ENCODE assay signal across 8 cellular contexts in the genomic region with DNA sequence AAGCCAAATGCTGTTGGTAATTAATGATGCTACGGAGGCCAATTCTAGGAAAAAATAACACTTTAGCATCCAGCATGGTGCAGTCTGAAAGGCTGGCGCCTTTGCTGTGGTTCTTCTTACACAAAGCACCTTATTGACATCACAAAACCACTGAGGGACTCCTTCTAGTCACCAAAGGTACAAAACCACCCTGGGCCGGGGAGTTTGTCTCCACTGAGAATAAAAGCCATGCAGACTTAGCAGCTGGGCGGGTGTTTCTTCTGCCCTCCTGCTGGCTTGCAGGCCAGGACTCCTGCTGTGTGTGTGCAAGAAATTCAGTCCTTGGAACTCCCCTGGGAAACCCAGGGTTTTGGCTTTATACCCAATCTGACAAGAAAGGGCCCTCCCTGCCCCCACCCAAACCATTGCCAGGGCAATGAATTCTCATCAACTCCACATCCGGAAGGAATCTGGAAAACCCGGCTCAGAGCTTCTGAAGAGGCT.
A peak's percentile ranks its signal among the peaks of the same experiment; 100 is the strongest.
DNase-seq lines count a peak whose midpoint lies in the region; ATAC-seq and TF ChIP-seq lines count a peak whose summit lies in the region.

No MANE protein-coding gene starts in this region.

- TF ChIP-seq RAD21 in Ishikawa (IDR thresholded peaks at IDR 0.05; ENCODE audit: low read depth): peak; percentile 24; the same call in 1 of the 2 replicates

- intact Hi-C loops in mucosa of descending colon (cut with DNase I, micrococcal nuclease): no loop called here

- no peaks in the 10 kb centered on the region for H3K36me3 ChIP-seq in mucosa of descending colon (ENCODE audit: low read depth)

- H3K4me3 ChIP-seq in cardiac fibroblast (replicated peaks in 1 of 2; ENCODE audit: low read depth in 2 of 2, low read length in 2 of 2): no peak overlapping the region
- no peak overlapping the region for H3K4me3 ChIP-seq in mucosa of descending colon

- DNase-seq in AG08395 (ENCODE audit: low spot score) (peak; percentile 63), cardiac fibroblast (ENCODE audit: low read depth in 2 of 2) (peak; percentile 89 to 96), mucosa of descending colon (peak in 1 of 3 donors; percentile 42), NOMO-1 treated with DMSO at 0.1 percent for 48 hours (lab: John Stamatoyannopoulos, UW; ENCODE audit: unreplicated experiment) (no peak), NCI-H2196 (lab: John Stamatoyannopoulos, UW; ENCODE audit: unreplicated experiment) (no peak)

- H3K9me3 ChIP-seq in mucosa of descending colon: no peaks in the 10 kb centered on the region

- peak; percentile 52; the same call in 1 of the 2 replicates for TF ChIP-seq EP300 in Ishikawa (IDR thresholded peaks at IDR 0.05; ENCODE audit: borderline replicate concordance)

- peaks cover 2% of the 10 kb centered on the region for H3K4me1 ChIP-seq in mucosa of descending colon (ENCODE audit: low read depth)

- ATAC-seq in mucosa of descending colon: peak; percentile 17
- no peak for ATAC-seq in GM21447 (IDR thresholded peaks at IDR 0.05; ENCODE audit: unreplicated experiment)
- ATAC-seq in GM18861 (IDR thresholded peaks at IDR 0.05; ENCODE audit: unreplicated experiment): no peak

- TF ChIP-seq CTCF in cardiac fibroblast (IDR thresholded peaks at IDR 0.05; ENCODE audit: low read depth, low read length): no peak
- TF ChIP-seq CTCF in mucosa of descending colon (IDR thresholded peaks at IDR 0.05): no peak

TF ChIP-seq in Ishikawa, 13 proteins besides CTCF, POLR2A, EP300 and RAD21:
- no peak for TF ChIP-seq CREB1 (IDR thresholded peaks at IDR 0.05; ENCODE audit: low read depth)
- peak; percentile 74 for TF ChIP-seq TCF12 (IDR thresholded peaks at IDR 0.05; ENCODE audit: low read depth)
- no peak for TF ChIP-seq ZBTB7A (IDR thresholded peaks at IDR 0.05; ENCODE audit: low read depth)
- no peak for TF ChIP-seq YY1 (IDR thresholded peaks at IDR 0.05; ENCODE audit: low read depth)
- no peak for TF ChIP-seq MAX (IDR thresholded peaks at IDR 0.05)
- TF ChIP-seq EGR1 (IDR thresholded peaks at IDR 0.05): no peak
- TF ChIP-seq TEAD4 (IDR thresholded peaks at IDR 0.05): peak; percentile 27; the same call in 1 of the 2 replicates
- TF ChIP-seq NFIC (IDR thresholded peaks at IDR 0.05): peak; percentile 75
- no peak for TF ChIP-seq REST (IDR thresholded peaks at IDR 0.05; ENCODE audit: low read depth)

Comparison
In these comparisons a context has a peak if more than half of its experiments do, and no peak if none do; other contexts are left out.
1. DNase-seq: peak in AG08395 (single experiment) and cardiac fibroblast (2 of 2); none in NOMO-1 treated with DMSO at 0.1 percent for 48 hours (single experiment) and NCI-H2196 (single experiment).